Comparison of ENCODE assay signal across 15 cellular contexts in genomic region chr20:9319687-9320384, GRCh38.
DNase-seq lines count a peak whose midpoint lies in the region; ATAC-seq, FAIRE-seq and TF ChIP-seq lines count a peak whose summit lies in the region.
"Had no signal": no experiment of that assay in that cellular context is flagged by ENCODE, and none has a peak within 500 bp of the region (broad histone marks: within the 10 kb centered on the region; RNA-seq: fewer than 3 reads in every experiment).

No MANE protein-coding gene starts in this region.

- no peak overlapping the region for H3K4me3 Mint-ChIP-seq in activated naive CD4-positive, alpha-beta T cell treated with anti-CD3 and anti-CD28 coated beads, Interleukin-2, amount 10 ng/mL, durations not matched to agents 7 days and 5 days
- H3K4me3 Mint-ChIP-seq: endodermal cell had no signal

- peak; percentile 90 for FAIRE-seq in islet of Langerhans (lab: Jason Lieb, UNC)

- H3K27me3 Mint-ChIP-seq in activated naive CD4-positive, alpha-beta T cell treated with anti-CD3 and anti-CD28 coated beads, Interleukin-2, amount 10 ng/mL, durations not matched to agents 7 days and 5 days, result no peaks in the 10 kb centered on the region

- H3K36me3 ChIP-seq in transverse colon, result no peaks in the 10 kb centered on the region
- no peaks in the 10 kb centered on the region for H3K36me3 ChIP-seq in left lung
- H3K36me3 ChIP-seq: vagina had no signal

- H3K27me3 ChIP-seq in transverse colon (no peaks in the 10 kb centered on the region), left lung (no peaks in the 10 kb centered on the region)
- H3K27me3 ChIP-seq: vagina had no signal

- TF ChIP-seq CTCF in transverse colon (IDR thresholded peaks at IDR 0.05) (no peak), left lung (IDR thresholded peaks at IDR 0.05) (no peak)

- H3K27ac ChIP-seq in transverse colon, result peak overlapping the region; percentile 33 to 61 (median 52)
- peak overlapping the region in 1 of 2 donors; percentile 14 for H3K27ac ChIP-seq in left lung
- H3K27ac ChIP-seq: parathyroid adenoma, vagina had no signal

- H3K9me3 Mint-ChIP-seq in activated naive CD4-positive, alpha-beta T cell treated with anti-CD3 and anti-CD28 coated beads, Interleukin-2, amount 10 ng/mL, durations not matched to agents 7 days and 5 days, result peaks cover 4% of the 10 kb centered on the region
- H3K9me3 Mint-ChIP-seq: endodermal cell had no signal

- no peak for DNase-seq in activated naive CD4-positive, alpha-beta T cell treated with anti-CD3 and anti-CD28 coated beads, Interleukin-2, amount 10 ng/mL, durations not matched to agents 7 days and 5 days
- no peak for DNase-seq in activated naive CD4-positive, alpha-beta T cell (lab: John Stamatoyannopoulos, UW)
- DNase-seq in NCI-H774 (lab: John Stamatoyannopoulos, UW), result peak; percentile 17
- no peak for DNase-seq in transverse colon
- DNase-seq in left lung, result no peak
- DNase-seq: activated T-cell treated with anti-CD3 and anti-CD28 coated beads, Interleukin-2, amount 50 U/mL, for 1 hour; endodermal cell; Kasumi-1; left ventricle myocardium superior; NCI-H345 had no signal

- CTCF ChIA-PET in activated naive CD4-positive, alpha-beta T cell treated with anti-CD3 and anti-CD28 coated beads, Interleukin-2, amount 10 ng/mL, durations not matched to agents 7 days and 5 days (lab: Charles Lee), result no interaction called here

- peak overlapping the region; percentile 13 for H3K27ac Mint-ChIP-seq in activated naive CD4-positive, alpha-beta T cell treated with anti-CD3 and anti-CD28 coated beads, Interleukin-2, amount 10 ng/mL, durations not matched to agents 7 days and 5 days
- H3K27ac Mint-ChIP-seq: endodermal cell had no signal

- WGBS in transverse colon (ENCODE audit: low coverage in 1 of 2), 2 donors, result 45 to 49% methylated on average over 5 to 7 of the region's 7 CpGs

- no peak for TF ChIP-seq POLR2A in transverse colon (IDR thresholded peaks at IDR 0.05)

- intact Hi-C loops in transverse colon (cut with DNase I; ENCODE audit: low total_unique reads), result no loop called here
- intact Hi-C loops in left lung (cut with DNase I), result no loop called here

- H3K4me1 ChIP-seq in transverse colon (peaks cover 7 to 12% (median 9%) of the 10 kb centered on the region in 4 donors), left lung (peaks cover 8 to 15% of the 10 kb centered on the region in 2 donors)
- H3K4me1 ChIP-seq: parathyroid adenoma, vagina had no signal

- H3K36me3 Mint-ChIP-seq in activated naive CD4-positive, alpha-beta T cell treated with anti-CD3 and anti-CD28 coated beads, Interleukin-2, amount 10 ng/mL, durations not matched to agents 7 days and 5 days, result no peaks in the 10 kb centered on the region

- in situ Hi-C loops in transverse colon (cut with MboI; ENCODE audit: low pct_ligation_motif_present in 1 of 4, low pct_unique_long_range_greater_than_20kb in 1 of 4, low sequenced_read_pairs in 3 of 4), result no loop called here

- ATAC-seq in left lung (no peak), GM19351 (IDR thresholded peaks at IDR 0.05; ENCODE audit: unreplicated experiment) (no peak), HG02610 (IDR thresholded peaks at IDR 0.05; ENCODE audit: unreplicated experiment) (no peak)
- ATAC-seq: left ventricle myocardium superior had no signal

- no peaks in the 10 kb centered on the region for H3K4me1 Mint-ChIP-seq in activated naive CD4-positive, alpha-beta T cell treated with anti-CD3 and anti-CD28 coated beads, Interleukin-2, amount 10 ng/mL, durations not matched to agents 7 days and 5 days
- H3K4me1 Mint-ChIP-seq: endodermal cell had no signal

- H3K4me3 ChIP-seq in transverse colon (peak overlapping the region in 1 of 4 donors; percentile 3), left lung (no peak overlapping the region)
- H3K4me3 ChIP-seq: vagina had no signal

- no peaks in the 10 kb centered on the region for H3K9me3 ChIP-seq in transverse colon
- H3K9me3 ChIP-seq in left lung, result no peaks in the 10 kb centered on the region
- H3K9me3 ChIP-seq: vagina had no signal

- TF ChIP-seq EP300 in transverse colon (IDR thresholded peaks at IDR 0.05; ENCODE audit: low read depth), result no peak
